ENCODE assay signal across 7 cellular contexts in genomic region chr6:53347250-53347920, GRCh38. TPM values are rescaled to one million over a fixed set of nuclear protein-coding genes. Genes with fewer than 3 reads are reported as not detected.
A peak's percentile ranks its signal among the peaks of the same experiment; 100 is the strongest.
DNase-seq lines count a peak whose midpoint lies in the region; ATAC-seq and TF ChIP-seq lines count a peak whose summit lies in the region.

No MANE protein-coding gene starts in this region.

- H3K4me1 ChIP-seq in GM23248 (ENCODE audit: insufficient read depth): no peaks in the 10 kb centered on the region

- H3K9me3 ChIP-seq in GM23248 (ENCODE audit: low read depth): no peaks in the 10 kb centered on the region

- peak overlapping the region; percentile 99 for H2AFZ ChIP-seq in GM23248

- no peaks in the 10 kb centered on the region for H3K9me2 ChIP-seq in GM23248 (ENCODE audit: insufficient read depth)

- H3K27me3 Mint-ChIP-seq in activated T-cell treated with anti-CD3 and anti-CD28 coated beads, Interleukin-2, amount 50 U/mL, for 72 hours (ENCODE audit: low read depth): no peaks in the 10 kb centered on the region

- H3K36me3 ChIP-seq in GM23248 (ENCODE audit: low read depth): no peaks in the 10 kb centered on the region

- no peaks in the 10 kb centered on the region for H4K20me1 ChIP-seq in GM23248 (ENCODE audit: insufficient read depth)

- H3K9me3 Mint-ChIP-seq in activated T-cell treated with anti-CD3 and anti-CD28 coated beads, Interleukin-2, amount 50 U/mL, for 72 hours: no peaks in the 10 kb centered on the region

- peaks cover 6% of the 10 kb centered on the region; the same call in 1 of the 2 replicates for H3F3A ChIP-seq in GM23248 (ENCODE audit: insufficient read depth)

- peak overlapping the region; percentile 89 for H3K9ac ChIP-seq in GM23248

- no peaks in the 10 kb centered on the region for H3K27me3 ChIP-seq in GM23248 (replicated peaks; ENCODE audit: insufficient read depth)

- no peak for TF ChIP-seq CTCF in GM12864 (IDR thresholded peaks at IDR 0.05; ENCODE audit: low read depth, low read length, missing control alignments)

- peaks cover 57% of the 10 kb centered on the region for H3K4me1 Mint-ChIP-seq in activated T-cell treated with anti-CD3 and anti-CD28 coated beads, Interleukin-2, amount 50 U/mL, for 72 hours (ENCODE audit: low read depth)

- in situ Hi-C loops in GM23248 (cut with MboI): no loop called here

- H3K79me2 ChIP-seq in GM23248 (ENCODE audit: insufficient read depth): peaks cover 56% of the 10 kb centered on the region

- ATAC-seq in activated T-cell treated with anti-CD3 and anti-CD28 coated beads, Interleukin-2, amount 50 U/mL, for 72 hours (replicated peaks in 1 of 2): peak in 1 of 2 donors; percentile 2

- peaks cover 5 to 10% of the 10 kb centered on the region in 2 donors for H3K36me3 Mint-ChIP-seq in activated T-cell treated with anti-CD3 and anti-CD28 coated beads, Interleukin-2, amount 50 U/mL, for 72 hours (ENCODE audit: insufficient read depth in 2 of 2)

- peak overlapping the region; percentile 92 for H3K27ac ChIP-seq in GM23248

- DNase-seq in GM12864 (ENCODE audit: low read depth): no peak
- DNase-seq in GM23248: peak; percentile 50
- DNase-seq in MV-4-11 (lab: John Stamatoyannopoulos, UW): peak; percentile 26
- DNase-seq in activated T-cell treated with anti-CD3 and anti-CD28 coated beads, Interleukin-2, amount 50 U/mL, for 72 hours: no peak
- DNase-seq in globus pallidus (ENCODE audit: low spot score): peak; percentile 50
- DNase-seq in renal cortical epithelial cell (ENCODE audit: low read depth): peak; percentile 44
- DNase-seq in NCI-H187 (lab: John Stamatoyannopoulos, UW): no peak

- H3K4me3 Mint-ChIP-seq in activated T-cell treated with anti-CD3 and anti-CD28 coated beads, Interleukin-2, amount 50 U/mL, for 72 hours: peak overlapping the region; percentile 92 to 98

- H3K4me3 ChIP-seq in GM12864 (ENCODE audit: low read depth, low read length): peak overlapping the region; percentile 98
- peak overlapping the region; percentile 92 for H3K4me3 ChIP-seq in GM23248

- peak overlapping the region; percentile 95 for H3K27ac Mint-ChIP-seq in activated T-cell treated with anti-CD3 and anti-CD28 coated beads, Interleukin-2, amount 50 U/mL, for 72 hours

- peak overlapping the region; percentile 99 for H3K4me2 ChIP-seq in GM23248 (ENCODE audit: unreplicated experiment)

- 2% methylated on average over 23 of the region's 23 CpGs for WGBS in GM23248 (ENCODE audit: low coverage in 1 of 2, low lambda C conversion rate in 2 of 2, missing lambda C conversion rate in 2 of 2), 2 experiments

RNA-seq across cellular contexts. Expression of gene ELOVL5, which starts 1.4 kb away (rescaled TPM):
- 60.3 and 70.8 TPM in 2 replicates for total RNA-seq in GM23248 (2014; rRNA removed; shearing (Covaris generic))
- 86.8 and 87.3 TPM in 2 replicates for polyA plus RNA-seq in GM23248 (2016; fragmentation: Nextera tagmentation; extraction: Ambion mirVana)
- total RNA-seq in activated T-cell treated with anti-CD3 and anti-CD28 coated beads, Interleukin-2, amount 50 U/mL, for 72 hours: 100 to 1,000 TPM; 102 to 108 TPM
- 68.9 and 92.8 TPM in 2 replicates for total RNA-seq in renal cortical epithelial cell

Comparison
In these comparisons a context has a peak if more than half of its experiments do, and no peak if none do; other contexts are left out.
1. DNase-seq: peak in GM23248 (single experiment), MV-4-11 (single experiment), globus pallidus (single experiment) and renal cortical epithelial cell (single experiment); none in GM12864 (single experiment), activated T-cell treated with anti-CD3 and anti-CD28 coated beads, Interleukin-2, amount 50 U/mL, for 72 hours (0 of 2) and NCI-H187 (0 of 2).